In the genomic region with DNA sequence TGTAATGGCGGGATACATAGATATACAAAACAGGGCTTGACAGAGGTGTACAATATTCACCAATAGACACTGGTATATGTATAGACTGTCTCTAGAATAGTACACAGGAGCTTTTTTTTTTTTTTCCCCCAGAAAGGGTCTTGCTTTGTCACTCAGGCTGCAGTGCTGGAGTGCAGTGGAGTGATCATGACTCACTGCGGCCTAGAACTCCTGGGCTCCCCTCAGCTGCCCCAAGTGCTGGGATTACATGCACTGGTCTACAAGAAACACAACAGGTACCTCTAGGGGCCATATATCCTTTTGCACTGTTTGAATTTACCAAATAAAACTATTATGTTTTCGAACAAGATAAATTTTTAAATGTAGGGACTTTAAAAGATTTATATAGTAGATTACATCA, we compare ENCODE assay signal across 15 cellular contexts. TPM values are rescaled to one million over a fixed set of nuclear protein-coding genes. Genes with fewer than 3 reads are reported as not detected.
DNase-seq lines count a peak whose midpoint lies in the region; ATAC-seq and TF ChIP-seq lines count a peak whose summit lies in the region.
"Had no signal": no experiment of that assay in that cellular context is flagged by ENCODE, and none has a peak within 500 bp of the region (broad histone marks: within the 10 kb centered on the region; RNA-seq: fewer than 3 reads in every experiment).

No MANE protein-coding gene starts in this region.

- TF ChIP-seq CTCF in astrocyte of the spinal cord (IDR thresholded peaks at IDR 0.05; ENCODE audit: low read depth, low read length) (no peak), type B pancreatic cell (conservative IDR thresholded peaks at IDR 0.05) (no peak), smooth muscle cell (IDR thresholded peaks at IDR 0.05; ENCODE audit: borderline replicate concordance, insufficient read depth, poor library complexity, severe bottlenecking) (no peak)

- no peaks in the 10 kb centered on the region for H3K9me3 Mint-ChIP-seq in activated T-cell treated with anti-CD3 and anti-CD28 coated beads, Interleukin-2, amount 50 U/mL, for 4 hours
- H3K9me3 Mint-ChIP-seq in memory B cell = no peaks in the 10 kb centered on the region
- H3K9me3 Mint-ChIP-seq in type B pancreatic cell = no peaks in the 10 kb centered on the region
- H3K9me3 Mint-ChIP-seq: activated naive CD4-positive, alpha-beta T cell treated with anti-CD3 and anti-CD28 coated beads, Interleukin-2, amount 50 U/mL, for 24 hours had no signal

- H3K27me3 Mint-ChIP-seq in activated T-cell treated with anti-CD3 and anti-CD28 coated beads, Interleukin-2, amount 50 U/mL, for 4 hours (ENCODE audit: low read depth) = no peaks in the 10 kb centered on the region
- H3K27me3 Mint-ChIP-seq in memory B cell (no peaks in the 10 kb centered on the region), type B pancreatic cell (no peaks in the 10 kb centered on the region)
- H3K27me3 Mint-ChIP-seq: activated naive CD4-positive, alpha-beta T cell treated with anti-CD3 and anti-CD28 coated beads, Interleukin-2, amount 50 U/mL, for 24 hours had no signal

- no peaks in the 10 kb centered on the region for H3K36me3 ChIP-seq in smooth muscle cell (ENCODE audit: low read depth)

- no peaks in the 10 kb centered on the region for H3F3A ChIP-seq in smooth muscle cell (ENCODE audit: low read depth)

- H3K27ac ChIP-seq in smooth muscle cell (ENCODE audit: low read depth) = no peak overlapping the region
- H3K27ac ChIP-seq: KMS-11, PC-9, thoracic aorta had no signal

- H2AFZ ChIP-seq in smooth muscle cell (ENCODE audit: low read depth) = no peak overlapping the region
- H2AFZ ChIP-seq: PC-9 had no signal

- no peak overlapping the region for H3K4me3 Mint-ChIP-seq in activated T-cell treated with anti-CD3 and anti-CD28 coated beads, Interleukin-2, amount 50 U/mL, for 4 hours
- H3K4me3 Mint-ChIP-seq in memory B cell (no peak overlapping the region), type B pancreatic cell (no peak overlapping the region)

- peaks cover 60% of the 10 kb centered on the region for H3K4me1 Mint-ChIP-seq in activated T-cell treated with anti-CD3 and anti-CD28 coated beads, Interleukin-2, amount 50 U/mL, for 4 hours (ENCODE audit: low read depth)
- peaks cover 32% of the 10 kb centered on the region for H3K4me1 Mint-ChIP-seq in memory B cell
- peaks cover 21% of the 10 kb centered on the region for H3K4me1 Mint-ChIP-seq in type B pancreatic cell (ENCODE audit: unreplicated experiment)

- WGBS in smooth muscle cell (ENCODE audit: low lambda C conversion rate) = 87% methylated on average over 3 of the region's 3 CpGs

- no peaks in the 10 kb centered on the region for H3K4me1 ChIP-seq in smooth muscle cell (ENCODE audit: low read depth)

- ATAC-seq in activated T-cell treated with anti-CD3 and anti-CD28 coated beads, Interleukin-2, amount 50 U/mL, for 4 hours = peak; percentile 48 to 49
- ATAC-seq in memory B cell (ENCODE audit: low read depth) (peak; percentile 3), HG03460 (IDR thresholded peaks at IDR 0.05; ENCODE audit: unreplicated experiment) (no peak)

- H3K79me2 ChIP-seq in smooth muscle cell (ENCODE audit: low read depth) = peaks cover 99% of the 10 kb centered on the region

- no peak overlapping the region for H3K9ac ChIP-seq in smooth muscle cell (ENCODE audit: low read depth)
- H3K9ac ChIP-seq: KMS-11 had no signal

- DNase-seq in activated T-cell treated with anti-CD3 and anti-CD28 coated beads, Interleukin-2, amount 50 U/mL, for 4 hours = no peak
- DNase-seq in activated T-cell treated with anti-CD3 and anti-CD28 coated beads, Interleukin-2, amount 50 U/mL, for 48 hours = no peak
- DNase-seq in astrocyte of the spinal cord (ENCODE audit: low read depth, low spot score) (peak; percentile 32), memory B cell (ENCODE audit: low spot score in 2 of 2) (no peak), type B pancreatic cell (ENCODE audit: extremely low spot score, unreplicated experiment) (no peak), GF-D8 (lab: John Stamatoyannopoulos, UW) (no peak), smooth muscle cell (lab: John Stamatoyannopoulos, UW; ENCODE audit: unreplicated experiment) (no peak)
- DNase-seq: NCI-H1694 treated with DMSO at 0.1 percent for 48 hours; NCI-H510A treated with DMSO at 0.1 percent for 48 hours; PC-9; stimulated activated CD4-positive, alpha-beta T cell treated with anti-CD3 and anti-CD28 coated beads, Interleukin-15, amount 100 ng/mL, for 24 hours had no signal

- H3K4me2 ChIP-seq in smooth muscle cell = no peak overlapping the region
- H3K4me2 ChIP-seq: KMS-11, PC-9 had no signal

- H3K36me3 Mint-ChIP-seq in activated T-cell treated with anti-CD3 and anti-CD28 coated beads, Interleukin-2, amount 50 U/mL, for 4 hours (ENCODE audit: insufficient read depth) = peaks cover 33% of the 10 kb centered on the region
- H3K36me3 Mint-ChIP-seq in memory B cell (peaks cover 27% of the 10 kb centered on the region), type B pancreatic cell (peaks cover 23% of the 10 kb centered on the region)

- in situ Hi-C loops in astrocyte of the spinal cord (cut with HindIII; ENCODE audit: low sequenced_read_pairs) = no loop called here

- no peaks in the 10 kb centered on the region for H3K27me3 ChIP-seq in smooth muscle cell (ENCODE audit: low read depth)

- H3K9me3 ChIP-seq in smooth muscle cell (replicated peaks; ENCODE audit: low read depth) = no peaks in the 10 kb centered on the region
- H3K9me3 ChIP-seq: thoracic aorta had no signal

- H4K20me1 ChIP-seq in smooth muscle cell (ENCODE audit: low read depth) = peaks cover 100% of the 10 kb centered on the region

- H3K4me3 ChIP-seq in astrocyte of the spinal cord (ENCODE audit: low read depth, low read length) (no peak overlapping the region), smooth muscle cell (no peak overlapping the region)
- H3K4me3 ChIP-seq: PC-9, thoracic aorta had no signal

- H3K27ac Mint-ChIP-seq in memory B cell = peak overlapping the region; percentile 85
- peak overlapping the region; percentile 31 for H3K27ac Mint-ChIP-seq in type B pancreatic cell

RNA-seq across cellular contexts. Expression of gene RHOA, which starts 12.3 kb away (rescaled TPM):
- total RNA-seq in activated T-cell treated with anti-CD3 and anti-CD28 coated beads, Interleukin-2, amount 50 U/mL, for 4 hours = 100 to 1,000 TPM; 390 to 408 (median 408) TPM
- total RNA-seq in type B pancreatic cell (ENCODE audit: low replicate concordance) = 300 and 325 TPM in 2 replicates
- 530 and 556 TPM in 2 replicates for total RNA-seq in smooth muscle cell
- 440 and 447 TPM in 2 replicates for polyA plus RNA-seq in smooth muscle cell

RNA-seq across cellular contexts. Expression of gene TCTA, which starts 12.8 kb away (rescaled TPM):
- 10 to 100 TPM; 20.0 to 21.8 (median 20.1) TPM for total RNA-seq in activated T-cell treated with anti-CD3 and anti-CD28 coated beads, Interleukin-2, amount 50 U/mL, for 4 hours
- total RNA-seq in type B pancreatic cell (ENCODE audit: low replicate concordance) = 25.0 and 31.4 TPM in 2 replicates
- total RNA-seq in smooth muscle cell = 4.3 and 11.0 TPM in 2 replicates
- 12.8 and 13.6 TPM in 2 replicates for polyA plus RNA-seq in smooth muscle cell

RNA-seq across cellular contexts. Expression of gene AMT, which starts 22.8 kb away (rescaled TPM):
- 1 to 10 TPM in 1 of 3 donors, under 1 TPM in 2; 0.50 to 1.1 (median 0.81) TPM for total RNA-seq in activated T-cell treated with anti-CD3 and anti-CD28 coated beads, Interleukin-2, amount 50 U/mL, for 4 hours
- total RNA-seq in type B pancreatic cell (ENCODE audit: low replicate concordance) = 12.5 and 21.6 TPM in 2 replicates
- total RNA-seq in smooth muscle cell = 10.9 and 16.1 TPM in 2 replicates
- 19.3 and 21.6 TPM in 2 replicates for polyA plus RNA-seq in smooth muscle cell

RNA-seq across cellular contexts. Expression of gene NICN1, which starts 29.7 kb away (rescaled TPM):
- 1 to 10 TPM; 5.5 to 5.8 (median 5.8) TPM for total RNA-seq in activated T-cell treated with anti-CD3 and anti-CD28 coated beads, Interleukin-2, amount 50 U/mL, for 4 hours
- total RNA-seq in type B pancreatic cell (ENCODE audit: low replicate concordance) (16.2 and 27.1 TPM in 2 replicates), smooth muscle cell (3.9 TPM in 2 replicates)
- 4.5 and 4.6 TPM in 2 replicates for polyA plus RNA-seq in smooth muscle cell

RNA-seq across cellular contexts. Expression of gene GPX1, which starts 41.3 kb away (rescaled TPM):
- 100 to 1,000 TPM; 109 to 152 (median 132) TPM for total RNA-seq in activated T-cell treated with anti-CD3 and anti-CD28 coated beads, Interleukin-2, amount 50 U/mL, for 4 hours
- total RNA-seq in type B pancreatic cell (ENCODE audit: low replicate concordance) (114 and 132 TPM in 2 replicates), smooth muscle cell (148 and 173 TPM in 2 replicates)
- polyA plus RNA-seq in smooth muscle cell = 247 and 301 TPM in 2 replicates
